Comparison of ENCODE assay signal across 7 cellular contexts in the genomic region with DNA sequence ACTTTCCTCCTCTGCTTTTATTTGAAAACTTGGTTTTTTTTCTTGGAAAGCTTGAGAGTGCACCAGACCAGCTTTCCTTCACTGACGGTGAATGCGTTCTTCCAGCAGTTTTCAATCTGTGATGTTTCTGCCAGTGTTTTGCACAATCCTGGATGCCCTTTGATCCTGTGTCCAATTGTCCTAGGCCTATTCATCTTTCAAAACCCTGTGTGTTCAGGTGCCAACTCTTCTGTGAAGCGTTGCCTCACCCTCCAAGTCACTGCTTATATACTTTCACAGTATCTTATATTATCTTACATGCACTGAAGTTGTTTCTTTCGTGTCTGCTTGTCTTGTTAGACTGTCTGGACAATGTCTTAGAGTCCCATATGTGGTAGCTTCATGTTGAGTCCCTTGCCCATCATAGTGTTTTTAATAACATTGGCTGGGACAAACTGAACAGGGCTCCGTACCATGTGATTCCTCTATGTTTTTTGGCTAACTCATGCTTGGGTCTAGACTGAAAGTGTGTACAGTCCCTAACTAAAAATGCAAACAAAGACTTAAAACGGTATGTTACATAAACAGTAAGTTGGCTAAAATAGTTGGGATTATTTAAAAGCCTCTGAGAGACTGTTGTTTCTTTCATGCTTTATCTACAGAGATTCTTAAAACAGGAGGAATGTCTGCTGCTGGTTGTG. TPM values are rescaled to one million over a fixed set of nuclear protein-coding genes. Genes with fewer than 3 reads are reported as not detected.
DNase-seq lines count a peak whose midpoint lies in the region; ATAC-seq, FAIRE-seq and TF ChIP-seq lines count a peak whose summit lies in the region.

No MANE protein-coding gene starts in this region.

- intact Hi-C loops in mammary epithelial cell (cut with micrococcal nuclease) = loop anchor here (5.0 kb wide), 1 partner anchor 338 kb away; a partner anchor contains a TSS
- intact Hi-C loops in left lung (cut with DNase I) = loop anchor here in 1 of 2 donors (10.0 kb wide), 1 partner anchor 131 kb away; no protein-coding TSS in a partner anchor

- no peak for TF ChIP-seq CTCF in KMS-11 (conservative IDR thresholded peaks at IDR 0.05; ENCODE audit: low read depth, low read length)
- no peak for TF ChIP-seq CTCF in mammary epithelial cell (conservative IDR thresholded peaks at IDR 0.05 in 1 of 2, IDR thresholded peaks at IDR 0.05 in 1 of 2; ENCODE audit: extremely low read depth in 1 of 2, insufficient read depth in 1 of 2, low read depth in 1 of 2, low read length in 2 of 2)
- TF ChIP-seq CTCF in left lung (IDR thresholded peaks at IDR 0.05) = no peak
- no peak for TF ChIP-seq CTCF in D721Med (IDR thresholded peaks at IDR 0.05; ENCODE audit: insufficient read depth, missing control alignments)

- no peak overlapping the region for H2AFZ ChIP-seq in KMS-11 (ENCODE audit: low read depth)
- H2AFZ ChIP-seq in mammary epithelial cell (ENCODE audit: low read depth, low read length) = no peak overlapping the region

- WGBS in mammary epithelial cell (ENCODE audit: low coverage, missing lambda C conversion rate) = 2% methylated on average over 6 of the region's 6 CpGs

- H3K27me3 ChIP-seq in KMS-11 (ENCODE audit: insufficient read depth, low read depth) (no peaks in the 10 kb centered on the region), mammary epithelial cell (ENCODE audit: insufficient read depth, low read length) (no peaks in the 10 kb centered on the region), left lung (no peaks in the 10 kb centered on the region), stomach smooth muscle (ENCODE audit: control insufficient read depth in 1 of 2, insufficient read depth in 2 of 2, low read length in 2 of 2) (no peaks in the 10 kb centered on the region)

- ATAC-seq in left lung (peak; percentile 1), GM21381 (IDR thresholded peaks at IDR 0.05; ENCODE audit: unreplicated experiment) (no peak)

- no peak overlapping the region for H3K9ac ChIP-seq in KMS-11
- peak overlapping the region; percentile 94 for H3K9ac ChIP-seq in mammary epithelial cell (ENCODE audit: insufficient read depth, low read length)
- peak overlapping the region; percentile 13 to 93 for H3K9ac ChIP-seq in stomach smooth muscle (ENCODE audit: low read length in 2 of 2)

- H3K79me2 ChIP-seq in KMS-11 (ENCODE audit: insufficient read depth, low read depth) (no peaks in the 10 kb centered on the region), mammary epithelial cell (ENCODE audit: insufficient read depth, low read length) (peaks cover 84% of the 10 kb centered on the region)

- H3K36me3 ChIP-seq in KMS-11 (ENCODE audit: insufficient read depth) = no peaks in the 10 kb centered on the region
- peaks cover 9% of the 10 kb centered on the region for H3K36me3 ChIP-seq in mammary epithelial cell (ENCODE audit: insufficient read depth, low read length)
- H3K36me3 ChIP-seq in left lung = peaks cover 0 to 5% of the 10 kb centered on the region in 2 donors
- no peaks in the 10 kb centered on the region for H3K36me3 ChIP-seq in stomach smooth muscle (ENCODE audit: control insufficient read depth in 2 of 2, insufficient read depth in 2 of 2, low read length in 2 of 2)

- CTCF ChIA-PET in mammary epithelial cell (lab: Charles Lee; ENCODE audit: low non-redundant PET) = interaction anchor here (0.6 to 0.7 kb wide), 2 partner anchors 82 to 150 kb away, joined by 3 read pairs; no protein-coding TSS in a partner anchor

- H3K27ac ChIP-seq in KMS-11 = no peak overlapping the region
- H3K27ac ChIP-seq in mammary epithelial cell (ENCODE audit: insufficient read depth, low read depth, low read length) = peak overlapping the region; percentile 87
- H3K27ac ChIP-seq in left lung = peak overlapping the region; percentile 90 to 95
- H3K27ac ChIP-seq in stomach smooth muscle (ENCODE audit: low read length) = peak overlapping the region; percentile 87

- no TSS peak for BruUV-seq in mammary epithelial cell (replicated peaks; lab: Mats Ljungman, UMichigan)

- 0 out of 2 replicates have a peak overlapping the region, but pooled peaks have one; percentile 29 for H3K4me2 ChIP-seq in KMS-11
- H3K4me2 ChIP-seq in mammary epithelial cell (ENCODE audit: insufficient read depth, low read depth, low read length) = peak overlapping the region; percentile 82

- H4K20me1 ChIP-seq in KMS-11 (ENCODE audit: insufficient read depth) = no peaks in the 10 kb centered on the region
- peaks cover 2% of the 10 kb centered on the region for H4K20me1 ChIP-seq in mammary epithelial cell (ENCODE audit: insufficient read depth, low read length)

- in situ Hi-C loops in mammary epithelial cell (cut with MboI; ENCODE audit: low sequenced_read_pairs in 2 of 2) = loop anchor here in 1 of 2 donors (5.0 to 10.0 kb wide), 2 partner anchors 82 to 151 kb away; no protein-coding TSS in a partner anchor

- no peak for DNase-seq in mammary epithelial cell
- DNase-seq in left lung = no peak
- DNase-seq in stimulated activated CD4-positive, alpha-beta T cell treated with anti-CD3 and anti-CD28 coated beads, Interleukin-12 subunit alpha, Interleukin-12 subunit beta, amount 100 ng/mL, for 4 hours = no peak
- no peak for DNase-seq in D721Med (ENCODE audit: insufficient read length, low spot score)

- H3K9me3 ChIP-seq in mammary epithelial cell (replicated peaks; ENCODE audit: insufficient read depth, low read length) (no peaks in the 10 kb centered on the region), left lung (no peaks in the 10 kb centered on the region), stomach smooth muscle (ENCODE audit: control insufficient read depth in 2 of 2, low read length in 2 of 2) (no peaks in the 10 kb centered on the region)

- no peak overlapping the region for H3K4me3 ChIP-seq in KMS-11 (IDR thresholded peaks at IDR 0.05; ENCODE audit: insufficient read depth, low read depth, low read length)
- peak overlapping the region; percentile 74 to 87 (median 87) for H3K4me3 ChIP-seq in mammary epithelial cell (replicated peaks in 1 of 3; ENCODE audit: insufficient read depth in 1 of 3, low read depth in 2 of 3, low read length in 3 of 3)
- peak overlapping the region; percentile 78 to 87 for H3K4me3 ChIP-seq in left lung
- H3K4me3 ChIP-seq in stomach smooth muscle (ENCODE audit: low read length in 2 of 2) = peak overlapping the region; percentile 74 to 84

- H3K4me1 ChIP-seq in KMS-11 (ENCODE audit: low read depth, poor library complexity, severe bottlenecking) = peaks cover 24% of the 10 kb centered on the region
- H3K4me1 ChIP-seq in mammary epithelial cell (ENCODE audit: insufficient read depth, low read length) = peaks cover 38% of the 10 kb centered on the region
- H3K4me1 ChIP-seq in left lung = peaks cover 3 to 37% of the 10 kb centered on the region in 2 donors
- H3K4me1 ChIP-seq in stomach smooth muscle (ENCODE audit: control insufficient read depth, insufficient read depth, low read length) = peaks cover 6% of the 10 kb centered on the region

- FAIRE-seq in D721Med (lab: Jason Lieb, UNC) = no peak

- dilution Hi-C loops in mammary epithelial cell (cut with HindIII; ENCODE audit: low sequenced_read_pairs) = loop anchor here (5.0 to 25.0 kb wide), 2 partner anchors 83 to 148 kb away; no protein-coding TSS in a partner anchor

RNA-seq across cellular contexts. Expression of a gene that starts 2.0 kb away (rescaled TPM):
- 100 to 1,000 TPM in 1 of 2 donors, 10 to 100 TPM in 1; 53.9 to 103 TPM for total RNA-seq in mammary epithelial cell
- 25.5 TPM for polyA plus RNA-seq in mammary epithelial cell
- polyA minus RNA-seq in mammary epithelial cell = 54.8 TPM
- 10 to 100 TPM; 17.2 to 18.5 TPM for total RNA-seq in left lung
